Comparison of ENCODE assay signal across 8 cellular contexts in genomic region chr16:47492428-47493357, GRCh38. TPM values are rescaled to one million over a fixed set of nuclear protein-coding genes. Genes with fewer than 3 reads are reported as not detected.
DNase-seq lines count a peak whose midpoint lies in the region; ATAC-seq and TF ChIP-seq lines count a peak whose summit lies in the region.

No MANE protein-coding gene starts in this region.

- H3K9me3 Mint-ChIP-seq in activated naive CD8-positive, alpha-beta T cell (ENCODE audit: low read depth): peaks cover 5% of the 10 kb centered on the region

- TF ChIP-seq CTCF in left lung (IDR thresholded peaks at IDR 0.05) (no peak), thyroid gland (IDR thresholded peaks at IDR 0.05) (no peak)

- H3K9me3 ChIP-seq in left lung (peaks cover 0 to 44% of the 10 kb centered on the region in 2 donors), thyroid gland (no peaks in the 10 kb centered on the region)

- no peaks in the 10 kb centered on the region for H3K27me3 ChIP-seq in left lung
- no peaks in the 10 kb centered on the region for H3K27me3 ChIP-seq in thyroid gland

- peak overlapping the region; percentile 89 for H3K4me3 Mint-ChIP-seq in activated naive CD8-positive, alpha-beta T cell

- ATAC-seq in GM19467 (IDR thresholded peaks at IDR 0.05; ENCODE audit: unreplicated experiment): peak; percentile 76
- peak; percentile 61 for ATAC-seq in HG03558 (IDR thresholded peaks at IDR 0.05; ENCODE audit: extremely low read depth, unreplicated experiment)
- peak; percentile 97 for ATAC-seq in left lung

- H3K36me3 ChIP-seq in left lung (peaks cover 0 to 24% of the 10 kb centered on the region in 2 donors), thyroid gland (no peaks in the 10 kb centered on the region)

- peak overlapping the region; percentile 59 for H3K4me3 ChIP-seq in GM08714 (ENCODE audit: low read length)
- H3K4me3 ChIP-seq in left lung: no peak overlapping the region
- H3K4me3 ChIP-seq in thyroid gland (replicated peaks in 1 of 3): no peak overlapping the region

- peaks cover 59% of the 10 kb centered on the region for H3K4me1 Mint-ChIP-seq in activated naive CD8-positive, alpha-beta T cell (ENCODE audit: low read depth)

- DNase-seq in left lung (peak; percentile 78 to 83), thyroid gland (peak; percentile 47 to 54), NCI-H446 treated with DMSO at 0.1 percent for 48 hours (lab: John Stamatoyannopoulos, UW) (no peak), kidney glomerular epithelial cell (lab: John Stamatoyannopoulos, UW) (no peak)

- H3K27me3 Mint-ChIP-seq in activated naive CD8-positive, alpha-beta T cell: no peaks in the 10 kb centered on the region

- H3K27ac Mint-ChIP-seq in activated naive CD8-positive, alpha-beta T cell: peak overlapping the region; percentile 94

- TF ChIP-seq POLR2A in thyroid gland (IDR thresholded peaks at IDR 0.05): peak in 1 of 2 donors; percentile 25

- intact Hi-C loops in left lung (cut with DNase I) (no loop called here), thyroid gland (cut with DNase I) (no loop called here)

- 78 to 84% methylated on average over 10 of the region's 10 CpGs for WGBS in thyroid gland, 2 donors

- peak overlapping the region; percentile 55 to 80 for H3K27ac ChIP-seq in left lung
- peak overlapping the region in 2 of 3 donors; percentile 77 for H3K27ac ChIP-seq in thyroid gland

- H3K4me1 ChIP-seq in left lung (peaks cover 0 to 25% of the 10 kb centered on the region in 2 donors), thyroid gland (peaks cover 0 to 23% of the 10 kb centered on the region in 2 donors)

- peaks cover 27% of the 10 kb centered on the region for H3K36me3 Mint-ChIP-seq in activated naive CD8-positive, alpha-beta T cell

RNA-seq across cellular contexts. Expression of gene PHKB, which starts 31.6 kb away (rescaled TPM):
- total RNA-seq in left lung (10 to 100 TPM; 88.8 to 92.0 TPM), thyroid gland (100 to 1,000 TPM; 110 to 198 (median 168) TPM)

RNA-seq across cellular contexts. Expression of gene ITFG1, which starts 31.8 kb away (rescaled TPM):
- total RNA-seq in left lung: 10 to 100 TPM; 66.8 to 68.4 TPM
- 10 to 100 TPM; 64.8 to 75.6 (median 71.7) TPM for total RNA-seq in thyroid gland

Comparison
In these comparisons a context has a peak if more than half of its experiments do, and no peak if none do; other contexts are left out.
1. DNase-seq: peak in left lung (2 of 2) and thyroid gland (2 of 2); none in NCI-H446 treated with DMSO at 0.1 percent for 48 hours (single experiment) and kidney glomerular epithelial cell (single experiment).
2. Peak in every context shown above with its lines, with median percentiles within 50 percentile points of each other: ATAC-seq.